Comparison of ENCODE assay signal across 1 cellular context in genomic region chr2:121755237-121756111, GRCh38.
TF ChIP-seq lines count a peak whose summit lies in the region.

Gene TSN (plus strand): TSS chr2:121755651. CDS start chr2:121755780, 129 bp downstream.

TF ChIP-seq in K562, 482 proteins besides CTCF, POLR2A, EP300 and RAD21 (continued from another document and continues in another):
- TF ChIP-seq MITF (IDR thresholded peaks at IDR 0.05) (no peak), ZNF146 (CRISPR knock-in tag; IDR thresholded peaks at IDR 0.05; ENCODE audit: unreplicated experiment) (no peak), ZNF316 (IDR thresholded peaks at IDR 0.05) (0 out of 2 replicates have a peak, but pooled peaks have one; percentile 3), NFE2 (IDR thresholded peaks at IDR 0.05; ENCODE audit: low read depth) (peak; percentile 97), NFYB (IDR thresholded peaks at IDR 0.05; ENCODE audit: extremely low read depth, insufficient read length) (no peak), RBM14 (IDR thresholded peaks at IDR 0.05; ENCODE audit: borderline replicate concordance, insufficient read depth, low read depth, low read length) (no peak), HSF4 (CRISPR knock-in tag; IDR thresholded peaks at IDR 0.05; ENCODE audit: borderline replicate concordance) (no peak), TBP (optimal IDR thresholded peaks at IDR 0.05; ENCODE audit: low read depth, low read length) (peak; percentile 65), EWSR1 (IDR thresholded peaks at IDR 0.05; ENCODE audit: borderline replicate concordance, low read depth, partially characterized antibody) (no peak), KAT2B (IDR thresholded peaks at IDR 0.05; ENCODE audit: low read depth, low read length) (no peak), ZFPM2 (CRISPR knock-in tag; IDR thresholded peaks at IDR 0.05) (no peak), TRIM24 (IDR thresholded peaks at IDR 0.05) (peak in 1 of 2 experiments; percentile 29; a peak in 1 of 4 replicates), RB1 (IDR thresholded peaks at IDR 0.05; ENCODE audit: low read depth) (peak; percentile 100), MCM7 (IDR thresholded peaks at IDR 0.05) (no peak), FOXA1 (IDR thresholded peaks at IDR 0.05; ENCODE audit: borderline replicate concordance) (no peak), ZNF830 (CRISPR knock-in tag; IDR thresholded peaks at IDR 0.05) (no peak), MIER1 (IDR thresholded peaks at IDR 0.05; ENCODE audit: low read depth) (no peak), RUNX1 (IDR thresholded peaks at IDR 0.05; ENCODE audit: low read depth) (peak; percentile 40; the same call in 1 of the 2 replicates), KLF1 (tag; IDR thresholded peaks at IDR 0.05) (0 out of 2 replicates have a peak, but pooled peaks have one; percentile 45), OTX1 (CRISPR knock-in tag; IDR thresholded peaks at IDR 0.05) (no peak), PTRF (tag; IDR thresholded peaks at IDR 0.05) (no peak), ZNF224 (CRISPR knock-in tag; IDR thresholded peaks at IDR 0.05) (no peak), MTF1 (CRISPR knock-in tag; IDR thresholded peaks at IDR 0.05; ENCODE audit: borderline replicate concordance) (no peak), ZFX (CRISPR knock-in tag; IDR thresholded peaks at IDR 0.05) (peak; percentile 50; the same call in 1 of the 2 replicates), ZNF274 (IDR thresholded peaks at IDR 0.05; ENCODE audit: borderline replicate concordance, low read depth, low read length) (no peak), SIN3A (IDR thresholded peaks at IDR 0.05; ENCODE audit: borderline replicate concordance in 2 of 2, control insufficient read depth in 1 of 2, low read depth in 2 of 2, low read length in 2 of 2) (peak; percentile 85 to 97; a peak in 2 of 4 replicates), XRCC4 (IDR thresholded peaks at IDR 0.05; ENCODE audit: extremely low read depth, insufficient read depth, insufficient read length) (no peak), RBM15 (IDR thresholded peaks at IDR 0.05; ENCODE audit: insufficient read depth, low read length) (no peak), ZNF785 (CRISPR knock-in tag; IDR thresholded peaks at IDR 0.05) (no peak), MAFK (IDR thresholded peaks at IDR 0.05; ENCODE audit: low read length) (0 out of 2 replicates have a peak, but pooled peaks have one; percentile 3), ZFP1 (CRISPR knock-in tag; IDR thresholded peaks at IDR 0.05) (no peak), FOXJ3 (CRISPR knock-in tag; IDR thresholded peaks at IDR 0.05) (no peak), SOX6 (IDR thresholded peaks at IDR 0.05) (no peak), PRMT5 (CRISPR knock-in tag; IDR thresholded peaks at IDR 0.05) (no peak), MYC (IDR thresholded peaks at IDR 0.05; ENCODE audit: low read depth, low read length) (peak; percentile 98), MYC (CRISPR knock-in tag; IDR thresholded peaks at IDR 0.05; ENCODE audit: borderline replicate concordance, low read depth) (peak; percentile 78), LEF1 (IDR thresholded peaks at IDR 0.05) (no peak), GTF2F1 (IDR thresholded peaks at IDR 0.05; ENCODE audit: low read depth, low read length) (0 out of 2 replicates have a peak, but pooled peaks have one; percentile 70), ZNF695 (CRISPR knock-in tag; IDR thresholded peaks at IDR 0.05) (no peak), RNF2 (IDR thresholded peaks at IDR 0.05) (peak; percentile 90), HMGXB4 (CRISPR knock-in tag; IDR thresholded peaks at IDR 0.05) (peak; percentile 90; the same call in 1 of the 2 replicates), FOS (IDR thresholded peaks at IDR 0.05; ENCODE audit: extremely low read depth, insufficient read length) (no peak), KLF6 (CRISPR knock-in tag; IDR thresholded peaks at IDR 0.05; ENCODE audit: borderline replicate concordance) (0 out of 2 replicates have a peak, but pooled peaks have one; percentile 7), ZNF384 (IDR thresholded peaks at IDR 0.05; ENCODE audit: low read depth, low read length) (peak; percentile 19; the same call in 1 of the 2 replicates), MEIS2 (IDR thresholded peaks at IDR 0.05; ENCODE audit: partially characterized antibody) (no peak), TAL1 (IDR thresholded peaks at IDR 0.05) (peak; percentile 14; the same call in 1 of the 2 replicates), POLR2H (tag; IDR thresholded peaks at IDR 0.05; ENCODE audit: low read depth) (peak; percentile 61), FIP1L1 (IDR thresholded peaks at IDR 0.05; ENCODE audit: low read depth, low read length, poor library complexity, severe bottlenecking) (peak; percentile 95)
- TF ChIP-seq, protein P1, sequence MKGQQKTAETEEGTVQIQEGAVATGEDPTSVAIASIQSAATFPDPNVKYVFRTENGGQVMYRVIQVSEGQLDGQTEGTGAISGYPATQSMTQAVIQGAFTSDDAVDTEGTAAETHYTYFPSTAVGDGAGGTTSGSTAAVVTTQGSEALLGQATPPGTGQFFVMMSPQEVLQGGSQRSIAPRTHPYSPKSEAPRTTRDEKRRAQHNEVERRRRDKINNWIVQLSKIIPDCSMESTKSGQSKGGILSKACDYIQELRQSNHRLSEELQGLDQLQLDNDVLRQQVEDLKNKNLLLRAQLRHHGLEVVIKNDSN (CRISPR knock-in tag; IDR thresholded peaks at IDR 0.05), result peak; percentile 97
- TF ChIP-seq, protein P2, sequence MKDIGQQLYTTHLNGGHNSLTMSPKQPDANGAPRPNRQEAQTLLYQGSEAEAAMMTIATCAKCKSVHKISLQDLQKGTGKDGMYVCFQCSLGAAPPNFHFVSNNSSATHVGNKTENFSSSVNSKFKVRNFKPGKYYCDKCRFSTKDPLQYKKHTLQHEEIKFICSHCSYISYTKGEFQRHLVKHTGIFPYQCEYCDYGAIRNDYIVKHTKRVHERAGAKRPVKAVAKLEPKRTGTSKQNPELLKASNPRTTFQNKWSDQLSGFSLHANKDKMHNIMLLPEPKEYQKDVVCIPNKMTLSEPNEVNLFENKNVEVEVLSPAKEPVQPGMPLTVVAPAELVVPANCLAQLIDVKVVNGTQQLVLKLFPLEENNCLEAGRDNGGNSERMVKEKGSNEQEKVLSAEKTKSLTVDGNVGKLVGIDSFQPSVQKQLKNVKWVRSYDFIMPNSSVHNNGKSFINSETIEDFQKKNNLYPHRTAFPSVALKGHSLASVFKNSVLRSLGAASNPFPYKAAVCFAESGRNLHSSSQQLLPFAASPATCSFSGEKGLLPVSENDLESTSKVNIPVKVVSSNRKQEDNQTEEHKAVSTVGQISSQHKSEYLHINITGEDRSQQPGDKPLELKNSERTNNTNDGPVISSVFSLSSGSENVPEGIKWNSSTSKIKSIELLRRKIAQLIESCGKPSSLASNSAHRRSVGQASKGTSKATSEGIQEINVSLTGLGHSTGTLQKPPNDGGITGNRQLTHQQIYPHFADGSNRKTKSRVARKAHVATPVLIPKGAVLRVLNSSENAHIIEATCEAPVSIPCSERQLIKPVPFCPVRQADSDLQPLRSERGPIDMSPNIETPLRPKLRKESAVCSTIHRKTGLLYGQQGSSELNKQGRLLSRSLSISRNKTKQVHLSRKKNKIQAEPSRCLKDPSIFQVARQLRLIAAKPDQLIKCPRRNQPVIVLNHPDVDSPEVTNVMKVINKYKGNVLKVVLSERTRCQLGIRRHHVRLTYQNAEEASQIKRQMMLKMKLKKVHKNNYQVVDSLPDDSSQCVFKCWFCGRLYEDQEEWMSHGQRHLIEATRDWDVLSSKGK (CRISPR knock-in tag; IDR thresholded peaks at IDR 0.05), result no peak
- TF ChIP-seq, protein P3, sequence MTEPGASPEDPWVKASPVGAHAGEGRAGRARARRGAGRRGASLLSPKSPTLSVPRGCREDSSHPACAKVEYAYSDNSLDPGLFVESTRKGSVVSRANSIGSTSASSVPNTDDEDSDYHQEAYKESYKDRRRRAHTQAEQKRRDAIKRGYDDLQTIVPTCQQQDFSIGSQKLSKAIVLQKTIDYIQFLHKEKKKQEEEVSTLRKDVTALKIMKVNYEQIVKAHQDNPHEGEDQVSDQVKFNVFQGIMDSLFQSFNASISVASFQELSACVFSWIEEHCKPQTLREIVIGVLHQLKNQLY (CRISPR knock-in tag; conservative IDR thresholded peaks at IDR 0.05), result no peak
- TF ChIP-seq, protein P4, sequence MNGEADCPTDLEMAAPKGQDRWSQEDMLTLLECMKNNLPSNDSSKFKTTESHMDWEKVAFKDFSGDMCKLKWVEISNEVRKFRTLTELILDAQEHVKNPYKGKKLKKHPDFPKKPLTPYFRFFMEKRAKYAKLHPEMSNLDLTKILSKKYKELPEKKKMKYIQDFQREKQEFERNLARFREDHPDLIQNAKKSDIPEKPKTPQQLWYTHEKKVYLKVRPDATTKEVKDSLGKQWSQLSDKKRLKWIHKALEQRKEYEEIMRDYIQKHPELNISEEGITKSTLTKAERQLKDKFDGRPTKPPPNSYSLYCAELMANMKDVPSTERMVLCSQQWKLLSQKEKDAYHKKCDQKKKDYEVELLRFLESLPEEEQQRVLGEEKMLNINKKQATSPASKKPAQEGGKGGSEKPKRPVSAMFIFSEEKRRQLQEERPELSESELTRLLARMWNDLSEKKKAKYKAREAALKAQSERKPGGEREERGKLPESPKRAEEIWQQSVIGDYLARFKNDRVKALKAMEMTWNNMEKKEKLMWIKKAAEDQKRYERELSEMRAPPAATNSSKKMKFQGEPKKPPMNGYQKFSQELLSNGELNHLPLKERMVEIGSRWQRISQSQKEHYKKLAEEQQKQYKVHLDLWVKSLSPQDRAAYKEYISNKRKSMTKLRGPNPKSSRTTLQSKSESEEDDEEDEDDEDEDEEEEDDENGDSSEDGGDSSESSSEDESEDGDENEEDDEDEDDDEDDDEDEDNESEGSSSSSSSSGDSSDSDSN (IDR thresholded peaks at IDR 0.05; ENCODE audit: borderline replicate concordance in 1 of 2, low read depth in 2 of 2, low read length in 2 of 2), result no peak
- TF ChIP-seq, protein P5, sequence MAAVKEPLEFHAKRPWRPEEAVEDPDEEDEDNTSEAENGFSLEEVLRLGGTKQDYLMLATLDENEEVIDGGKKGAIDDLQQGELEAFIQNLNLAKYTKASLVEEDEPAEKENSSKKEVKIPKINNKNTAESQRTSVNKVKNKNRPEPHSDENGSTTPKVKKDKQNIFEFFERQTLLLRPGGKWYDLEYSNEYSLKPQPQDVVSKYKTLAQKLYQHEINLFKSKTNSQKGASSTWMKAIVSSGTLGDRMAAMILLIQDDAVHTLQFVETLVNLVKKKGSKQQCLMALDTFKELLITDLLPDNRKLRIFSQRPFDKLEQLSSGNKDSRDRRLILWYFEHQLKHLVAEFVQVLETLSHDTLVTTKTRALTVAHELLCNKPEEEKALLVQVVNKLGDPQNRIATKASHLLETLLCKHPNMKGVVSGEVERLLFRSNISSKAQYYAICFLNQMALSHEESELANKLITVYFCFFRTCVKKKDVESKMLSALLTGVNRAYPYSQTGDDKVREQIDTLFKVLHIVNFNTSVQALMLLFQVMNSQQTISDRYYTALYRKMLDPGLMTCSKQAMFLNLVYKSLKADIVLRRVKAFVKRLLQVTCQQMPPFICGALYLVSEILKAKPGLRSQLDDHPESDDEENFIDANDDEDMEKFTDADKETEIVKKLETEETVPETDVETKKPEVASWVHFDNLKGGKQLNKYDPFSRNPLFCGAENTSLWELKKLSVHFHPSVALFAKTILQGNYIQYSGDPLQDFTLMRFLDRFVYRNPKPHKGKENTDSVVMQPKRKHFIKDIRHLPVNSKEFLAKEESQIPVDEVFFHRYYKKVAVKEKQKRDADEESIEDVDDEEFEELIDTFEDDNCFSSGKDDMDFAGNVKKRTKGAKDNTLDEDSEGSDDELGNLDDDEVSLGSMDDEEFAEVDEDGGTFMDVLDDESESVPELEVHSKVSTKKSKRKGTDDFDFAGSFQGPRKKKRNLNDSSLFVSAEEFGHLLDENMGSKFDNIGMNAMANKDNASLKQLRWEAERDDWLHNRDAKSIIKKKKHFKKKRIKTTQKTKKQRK (IDR thresholded peaks at IDR 0.05; ENCODE audit: borderline replicate concordance, low read depth, low read length), result no peak
- TF ChIP-seq, protein P6, sequence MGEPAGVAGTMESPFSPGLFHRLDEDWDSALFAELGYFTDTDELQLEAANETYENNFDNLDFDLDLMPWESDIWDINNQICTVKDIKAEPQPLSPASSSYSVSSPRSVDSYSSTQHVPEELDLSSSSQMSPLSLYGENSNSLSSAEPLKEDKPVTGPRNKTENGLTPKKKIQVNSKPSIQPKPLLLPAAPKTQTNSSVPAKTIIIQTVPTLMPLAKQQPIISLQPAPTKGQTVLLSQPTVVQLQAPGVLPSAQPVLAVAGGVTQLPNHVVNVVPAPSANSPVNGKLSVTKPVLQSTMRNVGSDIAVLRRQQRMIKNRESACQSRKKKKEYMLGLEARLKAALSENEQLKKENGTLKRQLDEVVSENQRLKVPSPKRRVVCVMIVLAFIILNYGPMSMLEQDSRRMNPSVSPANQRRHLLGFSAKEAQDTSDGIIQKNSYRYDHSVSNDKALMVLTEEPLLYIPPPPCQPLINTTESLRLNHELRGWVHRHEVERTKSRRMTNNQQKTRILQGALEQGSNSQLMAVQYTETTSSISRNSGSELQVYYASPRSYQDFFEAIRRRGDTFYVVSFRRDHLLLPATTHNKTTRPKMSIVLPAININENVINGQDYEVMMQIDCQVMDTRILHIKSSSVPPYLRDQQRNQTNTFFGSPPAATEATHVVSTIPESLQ (CRISPR knock-in tag; IDR thresholded peaks at IDR 0.05), result no peak
